In the genomic region with DNA sequence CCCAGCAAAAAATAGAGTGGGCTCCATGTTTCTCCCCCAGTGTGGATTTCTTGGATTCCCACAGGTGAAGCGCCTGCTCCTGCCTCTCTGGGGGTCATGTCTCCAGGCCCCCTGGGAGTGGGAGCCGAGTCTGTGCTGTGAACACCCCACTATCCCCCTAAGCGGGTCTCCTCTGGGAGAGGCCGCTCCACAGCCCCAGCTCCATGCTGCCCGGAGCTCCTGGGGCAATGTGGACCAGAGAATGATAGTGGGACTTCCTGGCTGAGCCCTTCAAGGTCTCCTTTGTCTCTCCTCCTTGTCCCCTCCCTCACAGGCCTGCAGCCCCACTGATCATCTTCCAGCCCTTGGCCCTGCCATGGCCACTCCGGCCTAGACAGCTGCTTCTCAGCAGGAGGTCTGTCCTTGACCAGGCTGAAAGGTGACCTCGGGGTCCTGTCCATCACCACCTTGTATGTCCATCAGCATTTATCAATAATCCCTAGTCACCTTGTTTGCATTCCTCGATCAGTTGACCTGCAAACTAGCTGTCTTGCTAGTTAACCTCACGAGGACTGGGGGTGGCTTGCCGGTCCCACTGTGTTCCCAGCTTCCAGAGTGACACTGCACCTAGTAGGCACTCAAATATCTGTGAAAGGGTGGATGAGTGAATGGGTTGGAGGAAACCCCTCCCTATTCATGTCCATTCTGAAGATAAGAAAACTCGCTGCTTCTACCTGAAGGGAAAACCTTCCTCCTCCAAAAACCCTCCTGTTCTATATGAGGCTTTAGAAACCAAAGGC, we compare ENCODE assay signal across 25 cellular contexts. TPM values are rescaled to one million over a fixed set of nuclear protein-coding genes. Genes with fewer than 3 reads are reported as not detected.
A peak's percentile ranks its signal among the peaks of the same experiment; 100 is the strongest.
DNase-seq lines count a peak whose midpoint lies in the region; ATAC-seq, FAIRE-seq and TF ChIP-seq lines count a peak whose summit lies in the region.
"Had no signal": no experiment of that assay in that cellular context is flagged by ENCODE, and none has a peak within 500 bp of the region (broad histone marks: within the 10 kb centered on the region; RNA-seq: fewer than 3 reads in every experiment).

No MANE protein-coding gene starts in this region.

- H3K4me1 ChIP-seq in spleen: no peaks in the 10 kb centered on the region
- H3K4me1 ChIP-seq in small intestine (ENCODE audit: control insufficient read depth in 2 of 2, insufficient read depth in 1 of 2, low read depth in 1 of 2, low read length in 1 of 2): no peaks in the 10 kb centered on the region
- H3K4me1 ChIP-seq: adrenal gland, colonic mucosa had no signal

- POLR2A ChIA-PET in WTC11 (lab: Charles Lee): no interaction called here

- TF ChIP-seq CTCF in WTC11 (IDR thresholded peaks at IDR 0.05) (no peak), spleen (IDR thresholded peaks at IDR 0.05 in 8 of 11, conservative IDR thresholded peaks at IDR 0.05 in 3 of 11) (no peak), glutamatergic neuron (IDR thresholded peaks at IDR 0.05; ENCODE audit: partially characterized antibody, unreplicated experiment) (no peak)

- no peaks in the 10 kb centered on the region for H3K36me3 Mint-ChIP-seq in activated T-cell treated with anti-CD3 and anti-CD28 coated beads, Interleukin-2, amount 50 U/mL, for 24 hours (ENCODE audit: low read depth)
- H3K36me3 Mint-ChIP-seq in WTC11 (peaks cover 14% of the 10 kb centered on the region), glutamatergic neuron (ENCODE audit: unreplicated experiment) (no peaks in the 10 kb centered on the region)
- no peaks in the 10 kb centered on the region for H3K36me3 Mint-ChIP-seq in activated T-helper 2 cell treated with anti-CD3 and anti-CD28 coated beads, Interferon-gamma antibody, Interleukin-2, Interleukin-4, amounts not matched to agents 10 μg/mL and 5 μg/mL and 100 μg/mL, durations not matched to agents 14 hours and 24 hours and 36 hours (ENCODE audit: low read depth)
- H3K36me3 Mint-ChIP-seq: naive thymus-derived CD4-positive, alpha-beta T cell; stimulated activated effector memory CD8-positive, alpha-beta T cell treated with anti-CD3 and anti-CD28 coated beads, Interleukin-12 subunit alpha, Interleukin-12 subunit beta, amount 100 ng/mL, for 72 hours; T-cell had no signal

- H3K27ac ChIP-seq in spleen (no peak overlapping the region), small intestine (ENCODE audit: low read depth in 1 of 2, low read length in 1 of 2) (no peak overlapping the region)
- H3K27ac ChIP-seq: adrenal gland; BLaER1 treated with 17β-estradiol and CSF1 and Interleukin-3, amounts not matched to agents 10 nM and 100 nM; brain microvascular endothelial cell; colonic mucosa; thoracic aorta had no signal

- ATAC-seq in WTC11 (no peak), left colon (no peak)
- ATAC-seq: left cardiac atrium; naive thymus-derived CD4-positive, alpha-beta T cell; PC-3; stimulated activated effector memory CD8-positive, alpha-beta T cell treated with anti-CD3 and anti-CD28 coated beads, Interleukin-12 subunit alpha, Interleukin-12 subunit beta, amount 100 ng/mL, for 72 hours; T-cell had no signal

- DNase-seq in activated T-cell treated with anti-CD3 and anti-CD28 coated beads, Interleukin-2, amount 50 U/mL, for 24 hours: peak; percentile 18
- DNase-seq in activated T-cell treated with anti-CD3 and anti-CD28 coated beads for 4 hours: no peak
- no peak for DNase-seq in WTC11 (ENCODE audit: low spot score)
- peak; percentile 4 to 19 for DNase-seq in left colon
- peak; percentile 46 for DNase-seq in spleen
- DNase-seq in small intestine: no peak
- DNase-seq in activated T-helper 2 cell treated with anti-CD3 and anti-CD28 coated beads, Interferon-gamma antibody, Interleukin-2, Interleukin-4, amounts not matched to agents 10 μg/mL and 5 μg/mL and 100 μg/mL, durations not matched to agents 14 hours and 24 hours and 36 hours (ENCODE audit: low spot score): no peak
- DNase-seq in glutamatergic neuron: no peak
- DNase-seq: activated CD4-positive, alpha-beta T cell treated with anti-CD3 and anti-CD28 coated beads for 48 hours; adrenal gland; brain microvascular endothelial cell; Calu3; colonic mucosa; Karpas-422; left cardiac atrium; naive thymus-derived CD4-positive, alpha-beta T cell; NCI-H1048; NCI-H187 treated with DMSO at 0.1 percent for 48 hours; PC-3; stimulated activated CD4-positive, alpha-beta T cell treated with anti-CD3 and anti-CD28 coated beads, Interleukin-2, amount 100 ng/mL, for 24 hours; T-cell had no signal

- peaks cover 2% of the 10 kb centered on the region for H3K27me3 Mint-ChIP-seq in activated T-cell treated with anti-CD3 and anti-CD28 coated beads, Interleukin-2, amount 50 U/mL, for 24 hours
- H3K27me3 Mint-ChIP-seq in WTC11 (ENCODE audit: low read depth): peaks cover 9% of the 10 kb centered on the region
- peaks cover 8% of the 10 kb centered on the region for H3K27me3 Mint-ChIP-seq in activated T-helper 2 cell treated with anti-CD3 and anti-CD28 coated beads, Interferon-gamma antibody, Interleukin-2, Interleukin-4, amounts not matched to agents 10 μg/mL and 5 μg/mL and 100 μg/mL, durations not matched to agents 14 hours and 24 hours and 36 hours (ENCODE audit: low read depth)
- H3K27me3 Mint-ChIP-seq in glutamatergic neuron (ENCODE audit: unreplicated experiment): no peaks in the 10 kb centered on the region
- H3K27me3 Mint-ChIP-seq: T-cell had no signal

- H3K9me3 ChIP-seq in spleen: no peaks in the 10 kb centered on the region
- H3K9me3 ChIP-seq in small intestine (ENCODE audit: control insufficient read depth, low read depth): no peaks in the 10 kb centered on the region
- H3K9me3 ChIP-seq: adrenal gland; BLaER1 treated with 17β-estradiol and CSF1 and Interleukin-3, amounts not matched to agents 10 nM and 100 nM; colonic mucosa; thoracic aorta had no signal

- H3K4me3 ChIP-seq in spleen (no peak overlapping the region), small intestine (ENCODE audit: low read depth in 1 of 2, low read length in 2 of 2) (no peak overlapping the region)
- H3K4me3 ChIP-seq: adrenal gland; BLaER1 treated with 17β-estradiol and CSF1 and Interleukin-3, amounts not matched to agents 10 nM and 100 nM; colonic mucosa; thoracic aorta had no signal

- no peaks in the 10 kb centered on the region for H3K9me3 Mint-ChIP-seq in activated T-cell treated with anti-CD3 and anti-CD28 coated beads, Interleukin-2, amount 50 U/mL, for 24 hours
- H3K9me3 Mint-ChIP-seq in WTC11: peaks cover 16% of the 10 kb centered on the region
- no peaks in the 10 kb centered on the region for H3K9me3 Mint-ChIP-seq in activated T-helper 2 cell treated with anti-CD3 and anti-CD28 coated beads, Interferon-gamma antibody, Interleukin-2, Interleukin-4, amounts not matched to agents 10 μg/mL and 5 μg/mL and 100 μg/mL, durations not matched to agents 14 hours and 24 hours and 36 hours
- H3K9me3 Mint-ChIP-seq in glutamatergic neuron (ENCODE audit: unreplicated experiment): peaks cover 2% of the 10 kb centered on the region
- H3K9me3 Mint-ChIP-seq: stimulated activated effector memory CD8-positive, alpha-beta T cell treated with anti-CD3 and anti-CD28 coated beads, Interleukin-12 subunit alpha, Interleukin-12 subunit beta, amount 100 ng/mL, for 72 hours had no signal

- 84 to 90% (median 87%) methylated on average over 11 of the region's 11 CpGs for WGBS in spleen, 5 donors
- WGBS in small intestine, 3 donors: 75 to 86% (median 80%) methylated on average over 11 of the region's 11 CpGs

- TF ChIP-seq POLR2A in spleen (IDR thresholded peaks at IDR 0.05): no peak

- H3K4me1 Mint-ChIP-seq in activated T-cell treated with anti-CD3 and anti-CD28 coated beads, Interleukin-2, amount 50 U/mL, for 24 hours (ENCODE audit: low read depth): no peaks in the 10 kb centered on the region
- H3K4me1 Mint-ChIP-seq in WTC11 (peaks cover 22% of the 10 kb centered on the region), glutamatergic neuron (ENCODE audit: low read depth, unreplicated experiment) (no peaks in the 10 kb centered on the region)
- no peaks in the 10 kb centered on the region for H3K4me1 Mint-ChIP-seq in activated T-helper 2 cell treated with anti-CD3 and anti-CD28 coated beads, Interferon-gamma antibody, Interleukin-2, Interleukin-4, amounts not matched to agents 10 μg/mL and 5 μg/mL and 100 μg/mL, durations not matched to agents 14 hours and 24 hours and 36 hours (ENCODE audit: low read depth)
- H3K4me1 Mint-ChIP-seq: stimulated activated effector memory CD8-positive, alpha-beta T cell treated with anti-CD3 and anti-CD28 coated beads, Interleukin-12 subunit alpha, Interleukin-12 subunit beta, amount 100 ng/mL, for 72 hours; T-cell had no signal

- FAIRE-seq in small intestine (lab: Jason Lieb, UNC): no peak
- FAIRE-seq: HTR-8/SVneo had no signal

- CTCF ChIA-PET in WTC11 (lab: Charles Lee): interaction anchor here (1.2 kb wide), 1 partner anchor 99 kb away, joined by 4 read pairs; no protein-coding TSS in a partner anchor

- H3K36me3 ChIP-seq in spleen (no peaks in the 10 kb centered on the region), small intestine (ENCODE audit: control insufficient read depth in 2 of 2, insufficient read depth in 2 of 2, low read length in 2 of 2) (no peaks in the 10 kb centered on the region)
- H3K36me3 ChIP-seq: adrenal gland; BLaER1 treated with 17β-estradiol and CSF1 and Interleukin-3, amounts not matched to agents 10 nM and 100 nM; brain microvascular endothelial cell; colonic mucosa; thoracic aorta had no signal

- no peak overlapping the region for H3K27ac Mint-ChIP-seq in activated T-cell treated with anti-CD3 and anti-CD28 coated beads, Interleukin-2, amount 50 U/mL, for 24 hours
- H3K27ac Mint-ChIP-seq in WTC11 (peak overlapping the region; percentile 85; the same call in 1 of the 2 replicates), glutamatergic neuron (ENCODE audit: unreplicated experiment) (no peak overlapping the region)
- H3K27ac Mint-ChIP-seq in activated T-helper 2 cell treated with anti-CD3 and anti-CD28 coated beads, Interferon-gamma antibody, Interleukin-2, Interleukin-4, amounts not matched to agents 10 μg/mL and 5 μg/mL and 100 μg/mL, durations not matched to agents 14 hours and 24 hours and 36 hours: no peak overlapping the region
- H3K27ac Mint-ChIP-seq: stimulated activated effector memory CD8-positive, alpha-beta T cell treated with anti-CD3 and anti-CD28 coated beads, Interleukin-12 subunit alpha, Interleukin-12 subunit beta, amount 100 ng/mL, for 72 hours; T-cell had no signal

- H3K4me3 Mint-ChIP-seq in activated T-cell treated with anti-CD3 and anti-CD28 coated beads, Interleukin-2, amount 50 U/mL, for 24 hours: no peak overlapping the region
- no peak overlapping the region for H3K4me3 Mint-ChIP-seq in WTC11
- no peak overlapping the region for H3K4me3 Mint-ChIP-seq in activated T-helper 2 cell treated with anti-CD3 and anti-CD28 coated beads, Interferon-gamma antibody, Interleukin-2, Interleukin-4, amounts not matched to agents 10 μg/mL and 5 μg/mL and 100 μg/mL, durations not matched to agents 14 hours and 24 hours and 36 hours (ENCODE audit: low read depth)
- no peak overlapping the region for H3K4me3 Mint-ChIP-seq in glutamatergic neuron (ENCODE audit: unreplicated experiment)
- H3K4me3 Mint-ChIP-seq: naive thymus-derived CD4-positive, alpha-beta T cell; stimulated activated effector memory CD8-positive, alpha-beta T cell treated with anti-CD3 and anti-CD28 coated beads, Interleukin-12 subunit alpha, Interleukin-12 subunit beta, amount 100 ng/mL, for 72 hours; T-cell had no signal

- H3K27me3 ChIP-seq in spleen (replicated peaks in 1 of 7) (no peaks in the 10 kb centered on the region), small intestine (ENCODE audit: control insufficient read depth in 2 of 2, insufficient read depth in 2 of 2, low read length in 2 of 2) (no peaks in the 10 kb centered on the region)
- H3K27me3 ChIP-seq: adrenal gland; BLaER1 treated with 17β-estradiol and CSF1 and Interleukin-3, amounts not matched to agents 10 nM and 100 nM; brain microvascular endothelial cell; colonic mucosa had no signal

- intact Hi-C loops in left colon (cut with DNase I, micrococcal nuclease) (no loop called here), spleen (cut with DNase I; ENCODE audit: low total_unique reads) (no loop called here)
- intact Hi-C loops in activated T-helper 2 cell treated with anti-CD3 and anti-CD28 coated beads, Interferon-gamma antibody, Interleukin-2, Interleukin-4, amounts not matched to agents 10 μg/mL and 5 μg/mL and 100 μg/mL, durations not matched to agents 14 hours and 24 hours and 36 hours (cut with micrococcal nuclease): no loop called here

RNA-seq across cellular contexts. Expression of a gene that starts 0.8 kb away (rescaled TPM):
- not detected in 3 replicates for total RNA-seq in WTC11 (2021)
- total RNA-seq in left colon: under 1 TPM; 0.08 to 0.09 TPM
- total RNA-seq in spleen: not detected
- under 1 TPM in 1 of 3 donors, not detected in 2; 0.10 TPM for polyA plus RNA-seq in spleen
- under 1 TPM in 2 of 3 donors, not detected in 1; 0.07 to 0.27 TPM for polyA plus RNA-seq in small intestine
- not detected in 2 replicates for total RNA-seq in activated T-helper 2 cell treated with anti-CD3 and anti-CD28 coated beads, Interferon-gamma antibody, Interleukin-2, Interleukin-4, amounts not matched to agents 10 μg/mL and 5 μg/mL and 100 μg/mL, durations not matched to agents 14 hours and 24 hours and 36 hours
- not detected for total RNA-seq in glutamatergic neuron (ENCODE audit: unreplicated experiment)
- total RNA-seq: adrenal gland; Calu3; left cardiac atrium; naive thymus-derived CD4-positive, alpha-beta T cell; PC-3; T-cell; thoracic aorta had no signal
- polyA plus RNA-seq: naive thymus-derived CD4-positive, alpha-beta T cell had no signal

RNA-seq across cellular contexts. Expression of a gene that starts 24.6 kb away (rescaled TPM):
- total RNA-seq in WTC11 (2021): 0.23 TPM in 1 of 3 replicates, not detected in the others
- total RNA-seq in left colon: not detected
- not detected for total RNA-seq in spleen
- polyA plus RNA-seq in spleen: under 1 TPM in 1 of 3 donors, not detected in 2; 0.13 TPM
- polyA plus RNA-seq in small intestine: not detected
- not detected in 2 replicates for total RNA-seq in activated T-helper 2 cell treated with anti-CD3 and anti-CD28 coated beads, Interferon-gamma antibody, Interleukin-2, Interleukin-4, amounts not matched to agents 10 μg/mL and 5 μg/mL and 100 μg/mL, durations not matched to agents 14 hours and 24 hours and 36 hours
- not detected for total RNA-seq in glutamatergic neuron (ENCODE audit: unreplicated experiment)
- total RNA-seq: adrenal gland; Calu3; colonic mucosa; left cardiac atrium; naive thymus-derived CD4-positive, alpha-beta T cell; PC-3; T-cell had no signal
- polyA plus RNA-seq: adrenal gland; naive thymus-derived CD4-positive, alpha-beta T cell had no signal

Comparison
In these comparisons a context has a peak if more than half of its experiments do, and no peak if none do; other contexts are left out.
1. DNase-seq: peak in activated T-cell treated with anti-CD3 and anti-CD28 coated beads, Interleukin-2, amount 50 U/mL, for 24 hours (single experiment), left colon (2 of 2) and spleen (single experiment); none in activated T-cell treated with anti-CD3 and anti-CD28 coated beads for 4 hours (single experiment), WTC11 (single experiment), small intestine (single experiment), activated T-helper 2 cell treated with anti-CD3 and anti-CD28 coated beads, Interferon-gamma antibody, Interleukin-2, Interleukin-4, amounts not matched to agents 10 μg/mL and 5 μg/mL and 100 μg/mL, durations not matched to agents 14 hours and 24 hours and 36 hours (single experiment) and glutamatergic neuron (single experiment).